ENCODE assay signal across 16 cellular contexts in genomic region chr17:54372071-54372720, GRCh38.
A peak's percentile ranks its signal among the peaks of the same experiment; 100 is the strongest.
DNase-seq lines count a peak whose midpoint lies in the region; ATAC-seq and TF ChIP-seq lines count a peak whose summit lies in the region.
"Had no signal": no experiment of that assay in that cellular context is flagged by ENCODE, and none has a peak within 500 bp of the region (broad histone marks: within the 10 kb centered on the region; RNA-seq: fewer than 3 reads in every experiment).

No MANE protein-coding gene starts in this region.

- no peak for TF ChIP-seq CTCF in H9 (conservative IDR thresholded peaks at IDR 0.05)

- H3K4me1 Mint-ChIP-seq in H9 = peaks cover 24% of the 10 kb centered on the region in 2 experiments

- H3K9me3 ChIP-seq in H9 (ENCODE audit: control insufficient read depth, low read depth, low read length) (no peaks in the 10 kb centered on the region), ectodermal cell (ENCODE audit: control insufficient read depth, low read length) (no peaks in the 10 kb centered on the region), neuronal stem cell (replicated peaks in 1 of 2; ENCODE audit: control insufficient read depth in 2 of 2, insufficient read depth in 1 of 2, low read depth in 1 of 2, low read length in 2 of 2) (peaks cover 4% of the 10 kb centered on the region in 2 donors)
- H3K9me3 ChIP-seq: Peyer's patch had no signal

- H2BK20ac ChIP-seq in H9 (ENCODE audit: low read depth, low read length, poor library complexity, severe bottlenecking) = no peak overlapping the region

- H2BK12ac ChIP-seq in H9 (ENCODE audit: insufficient read length, low read depth, low read length) (no peak overlapping the region), neuronal stem cell (ENCODE audit: low read length) (no peak overlapping the region)

- H4K8ac ChIP-seq in H9 (replicated peaks; ENCODE audit: insufficient read length, low read depth, low read length) (no peak overlapping the region), neuronal stem cell (ENCODE audit: low read depth, low read length) (no peak overlapping the region)

- H3K56ac ChIP-seq in H9 (ENCODE audit: insufficient read length, low read depth, low read length) = no peak overlapping the region

- no peak overlapping the region for H3K4me3 Mint-ChIP-seq in H9

- H3K18ac ChIP-seq in H9 (ENCODE audit: insufficient read length, low read depth, low read length) (no peak overlapping the region), neuronal stem cell (ENCODE audit: low read length) (no peak overlapping the region)

- H2BK15ac ChIP-seq in H9 (ENCODE audit: low read depth, low read length) (no peak overlapping the region), neuronal stem cell (ENCODE audit: low read length) (no peak overlapping the region)

- H4K91ac ChIP-seq in H9 (ENCODE audit: insufficient read length, low read depth, low read length) (no peak overlapping the region), neuronal stem cell (ENCODE audit: low read depth, low read length, poor library complexity) (no peak overlapping the region)

- H3K79me1 ChIP-seq in H9 (ENCODE audit: insufficient read depth, low read depth, low read length, poor library complexity, severe bottlenecking) = no peaks in the 10 kb centered on the region
- H3K79me1 ChIP-seq in neuronal stem cell (ENCODE audit: low read depth, low read length) = no peaks in the 10 kb centered on the region

- H3K4me1 ChIP-seq in H9 (ENCODE audit: insufficient read depth, low read length) (no peaks in the 10 kb centered on the region), ectodermal cell (ENCODE audit: control insufficient read depth, insufficient read depth, low read length) (peaks cover 9% of the 10 kb centered on the region), neuronal stem cell (ENCODE audit: control insufficient read depth in 2 of 2, insufficient read depth in 1 of 2, low read depth in 1 of 2, low read length in 2 of 2) (no peaks in the 10 kb centered on the region)
- H3K4me1 ChIP-seq: Peyer's patch had no signal

- H2BK5ac ChIP-seq in H9 (ENCODE audit: insufficient read length, low read length) = no peak overlapping the region
- no peak overlapping the region for H2BK5ac ChIP-seq in neuronal stem cell (ENCODE audit: low read length)

- H3K27me3 Mint-ChIP-seq in H9 (ENCODE audit: low read depth) = no peaks in the 10 kb centered on the region

- H3K23ac ChIP-seq in H9 (ENCODE audit: insufficient read length, low read depth, low read length) (no peak overlapping the region), neuronal stem cell (ENCODE audit: low read depth, low read length, poor library complexity) (no peak overlapping the region)

- no CpG with 5 or more reads among the region's 2 CpGs for WGBS in H9 (ENCODE audit: extremely low coverage, insufficient read length, low lambda C conversion rate)
- WGBS in ectodermal cell, 2 experiments = 34 to 39% methylated on average over 2 of the region's 2 CpGs
- WGBS in neuronal stem cell (ENCODE audit: extremely low coverage in 2 of 2, insufficient read length in 2 of 2, insufficient replicate concordance in 1 of 2), 2 donors = no CpG with 5 or more reads among the region's 2 CpGs

- H3K27me3 ChIP-seq in H9 (ENCODE audit: insufficient read depth, low read length) (no peaks in the 10 kb centered on the region), ectodermal cell (ENCODE audit: control insufficient read depth, insufficient read depth, low read length, poor library complexity, severe bottlenecking) (no peaks in the 10 kb centered on the region), neuronal stem cell (ENCODE audit: control insufficient read depth in 3 of 3, insufficient read depth in 3 of 3, low read depth in 1 of 3, low read length in 3 of 3) (no peaks in the 10 kb centered on the region)

- H2AFZ ChIP-seq in H9 (ENCODE audit: low read length) (no peak overlapping the region), neuronal stem cell (ENCODE audit: low read length) (peak overlapping the region; percentile 84)

- no peaks in the 10 kb centered on the region for H3K79me2 ChIP-seq in H9 (ENCODE audit: insufficient read depth, low read length)

- H2BK120ac ChIP-seq in H9 (ENCODE audit: low read depth, low read length, poor library complexity, severe bottlenecking) = no peak overlapping the region
- H2BK120ac ChIP-seq in neuronal stem cell (ENCODE audit: low read depth, low read length) = no peak overlapping the region

- H3K4me2 ChIP-seq in H9 (ENCODE audit: insufficient read depth, insufficient read length, low read length) = no peak overlapping the region
- no peak overlapping the region for H3K4me2 ChIP-seq in neuronal stem cell (ENCODE audit: insufficient read depth, low read length, poor library complexity, severe bottlenecking)

- H3K27ac Mint-ChIP-seq in H9 = peak overlapping the region; percentile 7 to 93 (median 76); a peak in 6 of 7 replicates

- no peaks in the 10 kb centered on the region for H3K23me2 ChIP-seq in H9 (ENCODE audit: insufficient read length, low read depth, low read length, poor library complexity, severe bottlenecking)

- H3T11ph ChIP-seq in H9 (ENCODE audit: low read length) = no peak overlapping the region

- H2AK5ac ChIP-seq in H9 (ENCODE audit: insufficient read length, low read length) (no peak overlapping the region), neuronal stem cell (ENCODE audit: low read depth, low read length) (no peak overlapping the region)

- H3K14ac ChIP-seq in H9 (ENCODE audit: insufficient read depth, low read length) (no peak overlapping the region), neuronal stem cell (ENCODE audit: low read length) (no peak overlapping the region)

- H3K9me3 Mint-ChIP-seq in H9 = peaks cover 16% of the 10 kb centered on the region in 2 experiments

- H3K4ac ChIP-seq in H9 (ENCODE audit: low read depth, low read length) (no peak overlapping the region), neuronal stem cell (ENCODE audit: low read length) (no peak overlapping the region)

- DNase-seq in H9 (no peak), iPS-NIHi7 (ENCODE audit: extremely low spot score) (peak; percentile 14), neuronal stem cell (ENCODE audit: low spot score) (peak; percentile 2), COLO829 (ENCODE audit: low spot score) (no peak), CD1c-positive myeloid dendritic cell (ENCODE audit: extremely low spot score) (no peak)
- DNase-seq: COR-L47, KG1, NCI-H146, NCI-H2081, NCI-H510A treated with DMSO at 0.1 percent for 48 hours, Peyer's patch, SHP77 had no signal

- H3K36me3 Mint-ChIP-seq in H9 (ENCODE audit: insufficient read depth in 1 of 3, low read depth in 3 of 3) = peaks cover 10 to 20% (median 11%) of the 10 kb centered on the region in 3 experiments

- H3K9ac ChIP-seq in H9 (ENCODE audit: extremely low read depth, insufficient read length, low read length) = no peak overlapping the region
- H3K9ac ChIP-seq in neuronal stem cell (ENCODE audit: low read depth, low read length, poor library complexity) = no peak overlapping the region

- H3K36me3 ChIP-seq in ectodermal cell (ENCODE audit: control insufficient read depth, insufficient read depth, low read length) (no peaks in the 10 kb centered on the region), neuronal stem cell (replicated peaks in 1 of 2; ENCODE audit: control insufficient read depth in 2 of 2, insufficient read depth in 2 of 2, low read length in 2 of 2) (peaks cover 0 to 2% of the 10 kb centered on the region in 2 donors)
- H3K36me3 ChIP-seq: Peyer's patch had no signal

- H4K20me1 ChIP-seq in H9 (ENCODE audit: control insufficient read depth, insufficient read depth, insufficient read length) = no peaks in the 10 kb centered on the region

- H3K4me3 ChIP-seq in ectodermal cell (ENCODE audit: insufficient read depth, low read depth, low read length) (no peak overlapping the region), neuronal stem cell (ENCODE audit: low read length in 2 of 2) (no peak overlapping the region)
- H3K4me3 ChIP-seq: Peyer's patch had no signal

- ATAC-seq in GM21423 (IDR thresholded peaks at IDR 0.05; ENCODE audit: unreplicated experiment) = no peak
- ATAC-seq: HepG2 had no signal

- no peak overlapping the region for H4K5ac ChIP-seq in H9 (ENCODE audit: insufficient read length, low read depth, low read length)

- H3K27ac ChIP-seq in H9 (ENCODE audit: insufficient read length, low read depth, low read length) (no peak overlapping the region), ectodermal cell (ENCODE audit: insufficient read depth, low read depth, low read length, poor library complexity, severe bottlenecking) (peak overlapping the region; percentile 74), neuronal stem cell (replicated peaks; ENCODE audit: low read length) (no peak overlapping the region)
- H3K27ac ChIP-seq: C4-2B, Peyer's patch had no signal

Comparison
In these comparisons a context has a peak if more than half of its experiments do, and no peak if none do; other contexts are left out.
1. DNase-seq: peak in iPS-NIHi7 (single experiment) and neuronal stem cell (single experiment); none in H9 (single experiment), COLO829 (single experiment) and CD1c-positive myeloid dendritic cell (single experiment).